ENCODE assay signal across 9 cellular contexts in the genomic region with DNA sequence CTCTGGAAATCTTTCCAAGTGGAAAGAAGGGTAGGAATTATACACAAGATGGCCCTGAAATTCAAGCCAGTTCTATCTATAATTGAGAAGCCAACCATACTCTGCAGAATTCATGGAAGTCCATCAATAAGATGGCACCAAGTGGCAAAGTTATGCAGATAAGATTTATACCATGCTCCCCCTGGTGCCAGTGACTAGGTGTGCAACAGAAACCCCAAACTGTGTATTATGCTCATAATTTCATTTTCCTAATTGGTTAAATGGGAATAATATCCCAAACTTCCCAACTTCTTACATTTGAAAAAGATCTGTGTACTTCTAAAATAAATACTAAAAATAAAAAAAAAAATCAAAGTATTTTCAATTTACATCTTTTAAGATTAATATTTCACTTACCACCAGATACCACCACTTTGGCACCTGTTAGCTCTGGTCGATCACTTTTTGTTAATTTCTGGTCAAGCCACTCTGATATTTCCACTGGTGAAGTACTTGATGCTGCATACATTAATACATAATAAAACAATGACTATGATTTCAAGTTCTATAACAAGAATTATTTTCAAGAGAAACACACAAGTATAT. TPM values are rescaled to one million over a fixed set of nuclear protein-coding genes. Genes with fewer than 3 reads are reported as not detected.
DNase-seq lines count a peak whose midpoint lies in the region; ATAC-seq and TF ChIP-seq lines count a peak whose summit lies in the region.
"Had no signal": no experiment of that assay in that cellular context is flagged by ENCODE, and none has a peak within 500 bp of the region (broad histone marks: within the 10 kb centered on the region; RNA-seq: fewer than 3 reads in every experiment).

No MANE protein-coding gene starts in this region.

- POLR2A ChIA-PET in A673 (lab: Charles Lee; ENCODE audit: low non-redundant PET): no interaction called here
- POLR2A ChIA-PET in PC-9 (lab: Charles Lee; ENCODE audit: unreplicated experiment): no interaction called here

- no peak overlapping the region for H3K4me2 ChIP-seq in PC-9
- H3K4me2 ChIP-seq in fibroblast of lung (ENCODE audit: extremely low read depth, insufficient read depth, low read length): no peak overlapping the region

- CTCF ChIA-PET in A673 (lab: Charles Lee): no interaction called here
- CTCF ChIA-PET in PC-9 (lab: Charles Lee): interaction anchor here (0.7 kb wide), 1 partner anchor 48 kb away, joined by 4 read pairs; no protein-coding TSS in a partner anchor

- TF ChIP-seq CTCF in A673 (conservative IDR thresholded peaks at IDR 0.05; ENCODE audit: low read depth, low read length) (peak; percentile 65), GM10266 (IDR thresholded peaks at IDR 0.05; ENCODE audit: control insufficient read depth, insufficient read depth, low read depth, missing control alignments) (peak; percentile 46), PC-9 (conservative IDR thresholded peaks at IDR 0.05) (peak; percentile 65), fibroblast of lung (conservative IDR thresholded peaks at IDR 0.05 in 1 of 2, IDR thresholded peaks at IDR 0.05 in 1 of 2; ENCODE audit: low read depth in 1 of 2, low read length in 2 of 2) (peak; percentile 33 to 56), tibial artery (IDR thresholded peaks at IDR 0.05) (no peak)

- intact Hi-C loops in A673 (cut with micrococcal nuclease; ENCODE audit: unreplicated experiment): loop anchor here (5.0 kb wide), 1 partner anchor 48 kb away; no protein-coding TSS in a partner anchor
- intact Hi-C loops in PC-9 (cut with micrococcal nuclease; ENCODE audit: unreplicated experiment): loop anchor here (1.0 kb wide), 1 partner anchor 94 kb away; no protein-coding TSS in a partner anchor
- intact Hi-C loops in tibial artery (cut with DNase I; ENCODE audit: low total_unique reads): no loop called here

- H3K36me3 ChIP-seq in A673 (ENCODE audit: insufficient read depth, low read length, poor library complexity, severe bottlenecking) (peaks cover 25% of the 10 kb centered on the region), PC-9 (ENCODE audit: low read depth) (peaks cover 33% of the 10 kb centered on the region), fibroblast of lung (ENCODE audit: control insufficient read depth, insufficient read depth, low read length) (no peaks in the 10 kb centered on the region), MG63 (peaks cover 76% of the 10 kb centered on the region), tibial artery (peaks cover 50 to 76% (median 65%) of the 10 kb centered on the region in 3 donors)

- H4K20me1 ChIP-seq in PC-9 (ENCODE audit: insufficient read depth): peaks cover 9% of the 10 kb centered on the region; the same call in 1 of the 2 replicates
- H4K20me1 ChIP-seq in fibroblast of lung (ENCODE audit: control insufficient read depth, extremely low read depth, insufficient read depth, low read length): no peaks in the 10 kb centered on the region

- H3K9me3 ChIP-seq in A673 (ENCODE audit: low read depth, low read length, poor library complexity, severe bottlenecking) (no peaks in the 10 kb centered on the region), PC-9 (ENCODE audit: insufficient read depth, low read depth) (no peaks in the 10 kb centered on the region), fibroblast of lung (ENCODE audit: control insufficient read depth, insufficient read depth, low read depth, low read length) (no peaks in the 10 kb centered on the region), MG63 (no peaks in the 10 kb centered on the region), tibial artery (no peaks in the 10 kb centered on the region)

- H3K79me2 ChIP-seq in PC-9 (ENCODE audit: low read depth) (peaks cover 12% of the 10 kb centered on the region), fibroblast of lung (ENCODE audit: control insufficient read depth, insufficient read depth, low read length) (no peaks in the 10 kb centered on the region)

- no peaks in the 10 kb centered on the region for H3K4me1 ChIP-seq in A673 (ENCODE audit: insufficient read depth, low read length, poor library complexity, severe bottlenecking)
- no peaks in the 10 kb centered on the region for H3K4me1 ChIP-seq in PC-9 (replicated peaks; ENCODE audit: insufficient read depth)
- no peaks in the 10 kb centered on the region for H3K4me1 ChIP-seq in fibroblast of lung (ENCODE audit: control insufficient read depth, extremely low read depth, insufficient read depth, low read length)
- no peaks in the 10 kb centered on the region for H3K4me1 ChIP-seq in tibial artery

- BruUV-seq in A673 (replicated peaks; lab: Mats Ljungman, UMichigan): no TSS peak
- BruUV-seq in PC-9 (replicated peaks; lab: Mats Ljungman, UMichigan): no TSS peak

- ATAC-seq in GM18861 (IDR thresholded peaks at IDR 0.05; ENCODE audit: unreplicated experiment): no peak

- no peak overlapping the region for H3K27ac ChIP-seq in A673 (ENCODE audit: low read depth, low read length, poor library complexity, severe bottlenecking)
- no peak overlapping the region for H3K27ac ChIP-seq in PC-9
- H3K27ac ChIP-seq in fibroblast of lung (ENCODE audit: insufficient read depth, low read length): no peak overlapping the region
- no peak overlapping the region for H3K27ac ChIP-seq in tibial artery

- no peaks in the 10 kb centered on the region for H3K9me2 ChIP-seq in PC-9 (ENCODE audit: insufficient read depth)

- H3K27me3 ChIP-seq in A673 (replicated peaks; ENCODE audit: insufficient read depth, low read depth, low read length, poor library complexity): no peaks in the 10 kb centered on the region
- H3K27me3 ChIP-seq in PC-9 (ENCODE audit: insufficient read depth, low read depth): no peaks in the 10 kb centered on the region
- no peaks in the 10 kb centered on the region for H3K27me3 ChIP-seq in fibroblast of lung (ENCODE audit: control insufficient read depth, insufficient read depth, low read length)
- H3K27me3 ChIP-seq in MG63: no peaks in the 10 kb centered on the region
- no peaks in the 10 kb centered on the region for H3K27me3 ChIP-seq in tibial artery

- no peak overlapping the region for H3K9ac ChIP-seq in fibroblast of lung (ENCODE audit: insufficient read depth, low read length)

- DNase-seq in A673 (ENCODE audit: low spot score) (peak; percentile 40), GM10266 (ENCODE audit: extremely low spot score) (no peak), PC-9 (no peak), fibroblast of lung (ENCODE audit: low read depth in 2 of 2) (peak in 1 of 2 donors; percentile 24), MG63 (no peak), NCI-H226 (no peak), tibial artery (no peak)
- DNase-seq: head of caudate nucleus had no signal

- H2AFZ ChIP-seq in PC-9 (no peak overlapping the region), fibroblast of lung (ENCODE audit: low read length) (no peak overlapping the region)

- H3K4me3 ChIP-seq in A673 (ENCODE audit: low read depth, low read length, poor library complexity, severe bottlenecking) (no peak overlapping the region), PC-9 (no peak overlapping the region), fibroblast of lung (replicated peaks in 1 of 4; ENCODE audit: control extremely low read depth in 1 of 4, insufficient read depth in 1 of 4, low read depth in 3 of 4, low read length in 4 of 4) (no peak overlapping the region), MG63 (no peak overlapping the region), tibial artery (no peak overlapping the region)

- H3F3A ChIP-seq in PC-9 (ENCODE audit: insufficient read depth, low read depth): peaks cover 26% of the 10 kb centered on the region; the same call in 1 of the 2 replicates

RNA-seq across cellular contexts. Expression of gene ETFA, which starts 25.9 kb away (rescaled TPM):
- total RNA-seq in A673 (2021) (133 and 137 TPM in 2 replicates), PC-9 (2021) (158 and 187 TPM in 2 replicates), fibroblast of lung (106 and 129 TPM in 2 replicates)
- polyA plus RNA-seq in fibroblast of lung: 139 and 161 TPM in 2 replicates
- 125 and 126 TPM in 2 replicates for polyA plus RNA-seq in fibroblast of lung (2012)
- 18.1 and 21.2 TPM in 2 replicates for polyA minus RNA-seq in fibroblast of lung (ENCODE audit: low replicate concordance)
- 362 and 427 TPM in 2 replicates for total RNA-seq in MG63 (2014; rRNA removed; shearing (Covaris generic); ENCODE audit: low replicate concordance)

RNA-seq across cellular contexts. Expression of gene ISL2, which starts 51.2 kb away (rescaled TPM):
- total RNA-seq in A673 (2021) (3.8 and 5.5 TPM in 2 replicates), PC-9 (2021) (0.24 and 0.63 TPM in 2 replicates), fibroblast of lung (0.17 and 0.26 TPM in 2 replicates)
- polyA plus RNA-seq in fibroblast of lung: 0.02 and 0.03 TPM in 2 replicates
- 0.12 TPM in 1 of 2 replicates, not detected in the other for polyA plus RNA-seq in fibroblast of lung (2012)
- polyA minus RNA-seq in fibroblast of lung (ENCODE audit: low replicate concordance): not detected in 2 replicates
- 0.27 and 3.6 TPM in 2 replicates for total RNA-seq in MG63 (2014; rRNA removed; shearing (Covaris generic); ENCODE audit: low replicate concordance)

Comparison
In these comparisons a context has a peak if more than half of its experiments do, and no peak if none do; other contexts are left out.
1. CTCF ChIP-seq: peak in A673 (single experiment), GM10266 (single experiment), PC-9 (single experiment) and fibroblast of lung (2 of 2); none in tibial artery (0 of 2).